ENCODE assay signal across 1 cellular context in the genomic region with DNA sequence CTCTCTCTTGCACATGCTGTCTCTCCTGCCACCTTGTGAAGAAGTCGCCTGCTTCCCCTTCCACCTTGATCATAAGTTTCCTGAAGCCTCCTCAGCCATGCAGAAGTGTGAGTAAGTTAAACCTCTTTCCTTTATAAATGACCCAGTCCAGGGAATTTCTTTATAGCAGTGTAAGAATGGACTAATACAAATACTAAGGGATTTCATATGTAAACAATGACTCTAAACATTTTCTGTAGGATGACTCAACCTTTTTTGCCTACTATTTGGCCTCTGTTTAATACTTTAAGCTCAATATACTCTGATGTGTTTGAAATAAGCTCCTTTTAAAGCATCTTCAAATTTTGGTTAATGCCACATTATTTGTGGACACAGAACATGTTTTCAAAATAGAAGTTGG.
TF ChIP-seq lines count a peak whose summit lies in the region.

No MANE protein-coding gene starts in this region.

TF ChIP-seq in IMR-90, 13 proteins besides CTCF, POLR2A, EP300 and RAD21:
- TF ChIP-seq MAZ (IDR thresholded peaks at IDR 0.05; ENCODE audit: borderline replicate concordance, low read depth, low read length) (no peak), RFX5 (IDR thresholded peaks at IDR 0.05; ENCODE audit: low read depth, low read length) (no peak), CHD1 (IDR thresholded peaks at IDR 0.05; ENCODE audit: low read depth, low read length) (no peak), BHLHE40 (IDR thresholded peaks at IDR 0.05; ENCODE audit: low read depth, low read length) (no peak), MAFK (IDR thresholded peaks at IDR 0.05; ENCODE audit: low read depth, low read length) (0 out of 2 replicates have a peak, but pooled peaks have one; percentile 33), SMC3 (IDR thresholded peaks at IDR 0.05; ENCODE audit: low read depth, low read length) (no peak), MXI1 (IDR thresholded peaks at IDR 0.05; ENCODE audit: borderline replicate concordance, low read depth, low read length) (no peak), NFE2L2 (IDR thresholded peaks at IDR 0.05; ENCODE audit: low read depth, low read length) (peak; percentile 85), CEBPB (IDR thresholded peaks at IDR 0.05; ENCODE audit: low read depth, low read length) (no peak), ELK1 (IDR thresholded peaks at IDR 0.05; ENCODE audit: borderline replicate concordance, low read depth, low read length) (no peak), RCOR1 (IDR thresholded peaks at IDR 0.05; ENCODE audit: insufficient replicate concordance, low read length) (no peak), FOS (IDR thresholded peaks at IDR 0.05; ENCODE audit: low read depth, low read length) (peak; percentile 75; the same call in 1 of the 2 replicates)
- TF ChIP-seq, protein P1, sequence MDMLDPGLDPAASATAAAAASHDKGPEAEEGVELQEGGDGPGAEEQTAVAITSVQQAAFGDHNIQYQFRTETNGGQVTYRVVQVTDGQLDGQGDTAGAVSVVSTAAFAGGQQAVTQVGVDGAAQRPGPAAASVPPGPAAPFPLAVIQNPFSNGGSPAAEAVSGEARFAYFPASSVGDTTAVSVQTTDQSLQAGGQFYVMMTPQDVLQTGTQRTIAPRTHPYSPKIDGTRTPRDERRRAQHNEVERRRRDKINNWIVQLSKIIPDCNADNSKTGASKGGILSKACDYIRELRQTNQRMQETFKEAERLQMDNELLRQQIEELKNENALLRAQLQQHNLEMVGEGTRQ (IDR thresholded peaks at IDR 0.05; ENCODE audit: low read depth, low read length) = no peak
